Comparison of ENCODE assay signal across 20 cellular contexts in the genomic region with DNA sequence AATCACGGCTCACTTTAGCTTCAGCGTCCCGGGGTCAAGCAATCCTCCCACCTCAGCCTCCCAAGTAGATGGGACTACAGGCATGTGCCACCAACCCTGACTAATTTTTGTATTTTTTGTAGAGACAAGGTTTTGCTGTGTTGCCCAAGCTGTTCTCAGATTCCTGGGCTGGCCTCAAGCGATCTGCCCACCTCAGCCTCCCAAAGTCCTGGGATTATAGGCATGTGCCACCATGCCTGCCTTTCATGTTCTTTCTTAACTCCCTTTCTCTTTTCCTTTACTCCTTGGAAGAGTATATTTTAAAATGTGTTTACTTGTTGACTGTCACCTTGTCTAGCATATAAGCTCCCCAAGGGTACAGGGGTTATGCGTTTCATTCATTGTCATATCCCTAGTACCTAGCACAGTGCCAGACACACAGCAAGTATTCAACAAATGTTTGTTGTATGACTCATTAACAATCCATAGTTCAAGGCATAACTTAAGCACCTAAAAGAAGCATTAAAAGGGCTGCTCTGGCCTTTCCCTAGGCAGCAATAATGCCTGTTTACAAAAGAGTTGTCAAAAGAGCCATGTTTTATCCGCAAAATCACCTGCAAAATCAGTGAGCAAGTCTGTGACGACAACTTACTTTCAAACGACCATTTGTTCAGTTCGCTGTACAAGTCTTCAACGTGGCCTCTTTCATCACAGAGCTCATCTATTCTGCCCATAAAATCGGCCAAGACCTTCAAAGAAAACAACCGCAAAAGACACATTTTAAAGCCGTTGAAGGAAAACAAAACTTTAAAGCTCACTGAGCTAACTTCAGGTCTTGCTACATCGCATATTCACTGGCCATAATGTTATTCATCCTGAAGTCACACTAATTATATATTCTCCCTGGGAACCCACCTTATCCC. TPM values are rescaled to one million over a fixed set of nuclear protein-coding genes. Genes with fewer than 3 reads are reported as not detected.
A peak's percentile ranks its signal among the peaks of the same experiment; 100 is the strongest.
DNase-seq lines count a peak whose midpoint lies in the region; ATAC-seq, FAIRE-seq and TF ChIP-seq lines count a peak whose summit lies in the region.
"Had no signal": no experiment of that assay in that cellular context is flagged by ENCODE, and none has a peak within 500 bp of the region (broad histone marks: within the 10 kb centered on the region; RNA-seq: fewer than 3 reads in every experiment).

No MANE protein-coding gene starts in this region.

- FAIRE-seq in K562 (lab: Jason Lieb, UNC) (peak; percentile 69), frontal cortex (lab: Jason Lieb, UNC) (no peak)

- in situ Hi-C loops in K562 (cut with MboI) = no loop called here

- no peak for TF ChIP-seq EP300 in K562 (IDR thresholded peaks at IDR 0.05; ENCODE audit: low read length)

- WGBS in K562 (ENCODE audit: insufficient coverage, low coverage, missing lambda C conversion rate) = 1% methylated on average over 14 of the region's 14 CpGs
- WGBS in trophoblast cell (ENCODE audit: extremely low coverage, insufficient coverage, insufficient read length) = no CpG with 5 or more reads among the region's 14 CpGs

- H4K8ac ChIP-seq in trophoblast cell (ENCODE audit: low read depth, low read length) = no peak overlapping the region

- H3K27me3 ChIP-seq in K562 (ENCODE audit: control insufficient read depth in 2 of 2, insufficient read depth in 2 of 2, low read length in 2 of 2) = peaks cover 44 to 51% of the 10 kb centered on the region in 2 experiments
- peaks cover 27% of the 10 kb centered on the region for H3K27me3 ChIP-seq in trophoblast cell (ENCODE audit: insufficient read depth, low read length)

- TF ChIP-seq RAD21 in K562 (CRISPR knock-in tag; conservative IDR thresholded peaks at IDR 0.05 in 1 of 2, IDR thresholded peaks at IDR 0.05 in 1 of 2) = no peak

- intact Hi-C loops in K562 (cut with micrococcal nuclease) = no loop called here

- H3K4me1 ChIP-seq in K562 (replicated peaks in 1 of 2; ENCODE audit: control insufficient read depth in 2 of 2, insufficient read depth in 2 of 2, low read length in 2 of 2) (peaks cover 0 to 11% of the 10 kb centered on the region in 2 experiments; a peak in 2 of 5 replicates), trophoblast cell (ENCODE audit: control insufficient read depth in 1 of 2, insufficient read depth in 2 of 2, low read length in 2 of 2) (peaks cover 14 to 19% of the 10 kb centered on the region in 2 experiments)

- H2AFZ ChIP-seq in K562 (ENCODE audit: low read depth, low read length) = no peak overlapping the region
- H2AFZ ChIP-seq in trophoblast cell (ENCODE audit: insufficient read depth, low read length, poor library complexity) = no peak overlapping the region

- no peak overlapping the region for H3K4me2 ChIP-seq in K562 (ENCODE audit: insufficient read depth, low read length)
- H3K4me2 ChIP-seq in trophoblast cell (ENCODE audit: low read length) = no peak overlapping the region

- POLR2A ChIA-PET in K562 (lab: Yijun Ruan, JAX) = no interaction called here

- H4K12ac ChIP-seq in trophoblast cell (ENCODE audit: low read depth, low read length) = no peak overlapping the region

- H4K20me1 ChIP-seq in K562 (replicated peaks; ENCODE audit: control insufficient read depth, insufficient read depth, low read length) = no peaks in the 10 kb centered on the region

- no peaks in the 10 kb centered on the region for H3K79me2 ChIP-seq in K562 (ENCODE audit: control insufficient read depth, insufficient read depth, low read length)
- no peaks in the 10 kb centered on the region for H3K79me2 ChIP-seq in trophoblast cell (ENCODE audit: control insufficient read depth, insufficient read depth, low read length, poor library complexity)

- H2BK5ac ChIP-seq in trophoblast cell (ENCODE audit: low read depth, low read length, poor library complexity) = no peak overlapping the region

- BruUV-seq in K562 (replicated peaks; lab: Mats Ljungman, UMichigan) = no TSS peak

- H3K4me3 ChIP-seq in K562 = no peak overlapping the region
- no peak overlapping the region for H3K4me3 ChIP-seq in trophoblast cell (ENCODE audit: low read depth, low read length)

- TF ChIP-seq POLR2A in K562 (conservative IDR thresholded peaks at IDR 0.05) = no peak

- H3K9me3 ChIP-seq in K562 (replicated peaks; ENCODE audit: control insufficient read depth, insufficient read depth, low read depth, low read length) (no peaks in the 10 kb centered on the region), trophoblast cell (ENCODE audit: insufficient read depth, low read depth, low read length) (peaks cover 4% of the 10 kb centered on the region)

- TF ChIP-seq CTCF in K562 (IDR thresholded peaks at IDR 0.05 in 2 of 3, conservative IDR thresholded peaks at IDR 0.05 in 1 of 3; ENCODE audit: insufficient read depth in 2 of 3, low read depth in 1 of 3, low read length in 3 of 3) = no peak

- H3K14ac ChIP-seq in trophoblast cell (ENCODE audit: low read length) = no peak overlapping the region

- no peak for ATAC-seq in K562

- CTCF ChIA-PET in K562 (lab: Yijun Ruan, JAX; ENCODE audit: low intra/inter-chr PET ratio) = no interaction called here

- no peak overlapping the region for H2AK5ac ChIP-seq in trophoblast cell (ENCODE audit: low read length)

- no peak overlapping the region for H2BK12ac ChIP-seq in trophoblast cell (ENCODE audit: low read length)

- H3K4ac ChIP-seq in trophoblast cell (ENCODE audit: low read depth, low read length) = no peak overlapping the region

- no peak overlapping the region for H3K18ac ChIP-seq in trophoblast cell (ENCODE audit: low read length)

- no peak overlapping the region for H4K91ac ChIP-seq in trophoblast cell (ENCODE audit: low read depth, low read length)

- H3K9me1 ChIP-seq in K562 (ENCODE audit: control insufficient read depth, insufficient read depth, low read length) = no peaks in the 10 kb centered on the region

- H3K23ac ChIP-seq in trophoblast cell (ENCODE audit: low read length) = no peak overlapping the region

- no peak overlapping the region for H2BK120ac ChIP-seq in trophoblast cell (ENCODE audit: insufficient read depth, low read length, poor library complexity)

- H3K9ac ChIP-seq in K562 (ENCODE audit: insufficient read depth in 1 of 2, low read depth in 2 of 2, low read length in 2 of 2) (no peak overlapping the region), trophoblast cell (ENCODE audit: low read length) (no peak overlapping the region)

- peak; percentile 15 for DNase-seq in NOMO-1 treated with DMSO at 0.1 percent for 48 hours (lab: John Stamatoyannopoulos, UW; ENCODE audit: unreplicated experiment)
- no peak for DNase-seq in NOMO-1 treated with dmso at 0.1 percent for 144 hours (lab: John Stamatoyannopoulos, UW; ENCODE audit: unreplicated experiment)
- peak; percentile 62 for DNase-seq in M059J (ENCODE audit: low read depth)
- DNase-seq in K562 (ENCODE audit: extremely low read depth in 1 of 4, low spot score in 3 of 4) = no peak
- peak; percentile 2 to 63 for DNase-seq in trophoblast cell
- DNase-seq in NCI-H2171 (lab: John Stamatoyannopoulos, UW) = no peak
- no peak for DNase-seq in frontal cortex (ENCODE audit: low spot score in 2 of 2)
- DNase-seq in activated CD8-positive, alpha-beta memory T cell treated with anti-CD3 and anti-CD28 coated beads, Interleukin-2, amount 50 U/mL, for 48 hours = no peak
- DNase-seq: 8988T; C1 segment of cervical spinal cord; H9; Karpas-422; MV-4-11; NCI-H1436 treated with DMSO at 0.1 percent for 48 hours; NCI-H2081 treated with DMSO at 0.1 percent for 48 hours; NCI-H345; NCI-H526 treated with DMSO at 0.1 percent for 48 hours; NK-92 treated with Interleukin-12 subunit alpha and Interleukin-12 subunit beta, amount 100 ng/mL, for 24 hours; Right ventricle myocardium superior had no signal

- H3K27ac ChIP-seq in K562 (ENCODE audit: extremely low read depth, low read depth, low read length) (no peak overlapping the region), trophoblast cell (ENCODE audit: low read depth, low read length) (no peak overlapping the region)
- H3K27ac ChIP-seq: HL-60 had no signal

- H3K36me3 ChIP-seq in K562 (ENCODE audit: control insufficient read depth, insufficient read depth, low read length) = no peaks in the 10 kb centered on the region
- H3K36me3 ChIP-seq in trophoblast cell (ENCODE audit: control insufficient read depth in 1 of 2, insufficient read depth in 2 of 2, low read length in 2 of 2) = peaks cover 0 to 1% of the 10 kb centered on the region in 2 experiments

- no peaks in the 10 kb centered on the region for H3K79me1 ChIP-seq in trophoblast cell (ENCODE audit: low read length)

RNA-seq across cellular contexts. Expression of a gene that starts 4.6 kb away (rescaled TPM):
- total RNA-seq in M059J (2014; rRNA removed; shearing (Covaris generic)) = 32.8 and 39.6 TPM in 2 replicates
- not detected in 2 replicates for total RNA-seq in K562 (2011; cell fraction: chromatin; rRNA removed; ENCODE audit: low replicate concordance)
- not detected in 2 replicates for total RNA-seq in K562 (2011; cell fraction: nucleolus; rRNA removed)
- total RNA-seq in K562 (2011; cell fraction: nucleoplasm; rRNA removed) = not detected in 2 replicates
- total RNA-seq in K562 (2014; rRNA removed) = not detected in 2 replicates
- total RNA-seq in K562 (2014; rRNA removed; fragmentation: Illumina TruSeq; extraction: Trizol) = not detected in 2 replicates
- not detected in 2 replicates for total RNA-seq in K562 (2015; rRNA removed; fragmentation: Illumina TruSeq; extraction: Trizol)
- total RNA-seq in K562 (2021) = not detected in 2 replicates
- polyA plus RNA-seq in K562 (2011; rRNA removed) = 0.04 TPM in 1 of 2 replicates, not detected in the other
- not detected in 2 replicates for polyA plus RNA-seq in K562 (2011; cell fraction: cytosol; rRNA removed)
- not detected in 2 replicates for polyA plus RNA-seq in K562 (2011; cell fraction: nucleus; rRNA removed)
- not detected in 2 replicates for polyA plus RNA-seq in K562 (2012)
- polyA plus RNA-seq in K562 (2014; fragmentation: Illumina TruSeq; extraction: Trizol) = not detected in 2 replicates
- not detected for polyA plus RNA-seq in K562 (2014; fragmentation: Nextera tagmentation; extraction: Ambion mirVana)
- polyA plus RNA-seq in K562 (2014; rRNA removed) = not detected in 2 replicates
- polyA minus RNA-seq in K562 (2011; rRNA and poly(A)+ RNA removed) = not detected in 2 replicates
- polyA minus RNA-seq in K562 (2011; cell fraction: cytosol; rRNA and poly(A)+ RNA removed) = not detected in 2 replicates
- polyA minus RNA-seq in K562 (2011; cell fraction: nucleus; rRNA and poly(A)+ RNA removed) = not detected in 2 replicates
- polyA plus RNA-seq in trophoblast cell (2013) = 4.6 and 4.7 TPM in 2 replicates
- total RNA-seq in frontal cortex = 0.41 TPM
- total RNA-seq: H9, Right ventricle myocardium superior had no signal

RNA-seq across cellular contexts. Expression of a gene that starts 38.7 kb away (rescaled TPM):
- total RNA-seq in M059J (2014; rRNA removed; shearing (Covaris generic)) = 246 and 357 TPM in 2 replicates
- total RNA-seq in K562 (2011; cell fraction: chromatin; rRNA removed; ENCODE audit: low replicate concordance) = 2.6 and 8.7 TPM in 2 replicates
- 5.1 and 7.0 TPM in 2 replicates for total RNA-seq in K562 (2011; cell fraction: nucleolus; rRNA removed)
- 9.4 and 11.9 TPM in 2 replicates for total RNA-seq in K562 (2011; cell fraction: nucleoplasm; rRNA removed)
- total RNA-seq in K562 (2014; rRNA removed) (58.8 and 103 TPM in 2 replicates), K562 (2014; rRNA removed; fragmentation: Illumina TruSeq; extraction: Trizol) (143 and 183 TPM in 2 replicates), K562 (2015; rRNA removed; fragmentation: Illumina TruSeq; extraction: Trizol) (107 and 122 TPM in 2 replicates), K562 (2021) (53.1 and 60.1 TPM in 2 replicates), frontal cortex (234 TPM)
- polyA plus RNA-seq in K562 (2011; rRNA removed) (40.0 and 82.4 TPM in 2 replicates), K562 (2014; fragmentation: Illumina TruSeq; extraction: Trizol) (151 and 174 TPM in 2 replicates), K562 (2014; fragmentation: Nextera tagmentation; extraction: Ambion mirVana) (100 to 1,000 TPM; 112 to 144 TPM), K562 (2014; rRNA removed) (142 and 214 TPM in 2 replicates)
- 5.2 and 13.6 TPM in 2 replicates for polyA plus RNA-seq in K562 (2011; cell fraction: cytosol; rRNA removed)
- polyA plus RNA-seq in K562 (2011; cell fraction: nucleus; rRNA removed) = 4.4 and 7.0 TPM in 2 replicates
- 66.9 and 88.4 TPM in 2 replicates for polyA plus RNA-seq in K562 (2012)
- polyA minus RNA-seq in K562 (2011; rRNA and poly(A)+ RNA removed) = 25.9 and 29.3 TPM in 2 replicates
- 7.1 and 11.0 TPM in 2 replicates for polyA minus RNA-seq in K562 (2011; cell fraction: cytosol; rRNA and poly(A)+ RNA removed)
- 3.9 and 6.0 TPM in 2 replicates for polyA minus RNA-seq in K562 (2011; cell fraction: nucleus; rRNA and poly(A)+ RNA removed)
- 157 and 160 TPM in 2 replicates for polyA plus RNA-seq in trophoblast cell (2013)

Comparison
In these comparisons a context has a peak if more than half of its experiments do, and no peak if none do; other contexts are left out.
1. DNase-seq: peak in NOMO-1 treated with DMSO at 0.1 percent for 48 hours (single experiment), M059J (single experiment) and trophoblast cell (2 of 2); none in NOMO-1 treated with dmso at 0.1 percent for 144 hours (single experiment), K562 (0 of 4), NCI-H2171 (single experiment), frontal cortex (0 of 2) and activated CD8-positive, alpha-beta memory T cell treated with anti-CD3 and anti-CD28 coated beads, Interleukin-2, amount 50 U/mL, for 48 hours (single experiment).
2. RNA of a gene that starts 4.6 kb away (total RNA-seq): 32.8 to 39.6 TPM in M059J; 0.41 TPM in frontal cortex (single experiment) and not detected in K562; every median in the first group is over 10 times any median in the second.